37 cellular contexts compared by ENCODE assay signal in genomic region chr1:155352600-155352999, GRCh38. TPM values are rescaled to one million over a fixed set of nuclear protein-coding genes. Genes with fewer than 3 reads are reported as not detected.
"Had no signal": no experiment of that assay in that cellular context is flagged by ENCODE, and none has a peak within 500 bp of the region (broad histone marks: within the 10 kb centered on the region; RNA-seq: fewer than 3 reads in every experiment).

No MANE protein-coding gene starts in this region.

- H3K4me3 ChIP-seq: ascending aorta, cardiac muscle cell, Peyer's patch, SJSA1 had no signal

- H3K9me3 Mint-ChIP-seq: activated B cell treated with CpG ODN at 0.5 μM for 24 hours; activated CD4-positive, alpha-beta memory T cell treated with anti-CD3 and anti-CD28 coated beads for 36 hours; activated naive CD4-positive, alpha-beta T cell treated with anti-CD3 and anti-CD28 coated beads, Interleukin-2, amount 50 U/mL, for 72 hours; activated T-helper 17 cell treated with anti-CD3 and anti-CD28 coated beads, Interleukin-2, amount 50 U/mL, for 72 hours; central memory CD8-positive, alpha-beta T cell; T-cell had no signal

- DNase-seq: activated B cell treated with CpG ODN at 0.5 μM for 24 hours; activated CD4-positive, alpha-beta memory T cell treated with anti-CD3 and anti-CD28 coated beads for 36 hours; activated CD4-positive, alpha-beta T cell treated with anti-CD3 and anti-CD28 coated beads for 4 hours; activated CD4-positive, alpha-beta T cell treated with anti-CD3 and anti-CD28 coated beads, Interleukin-2, amount 50 U/mL, for 1 hour; activated CD4-positive, CD25-positive, alpha-beta regulatory T cell treated with anti-CD3 and anti-CD28 coated beads, Interleukin-2, amount 50 U/mL, for 72 hours; activated effector memory CD4-positive, alpha-beta T cell treated with anti-CD3 and anti-CD28 coated beads, Interleukin-2, amount 50 U/mL, for 16 hours; activated naive CD4-positive, alpha-beta T cell; activated T-cell treated with anti-CD3 and anti-CD28 coated beads, Interleukin-2, amount 50 U/mL, for 48 hours; amygdala; MM.1S; MV-4-11; NCI-H1092; NCI-H1436 treated with DMSO at 0.1 percent for 48 hours; NCI-H1694 treated with DMSO at 0.1 percent for 48 hours; NCI-H2029; NCI-H345; NCI-H526; NCI-H748 treated with DMSO at 0.1 percent for 48 hours; NK-92 treated with Interleukin-12 subunit alpha and Interleukin-12 subunit beta, amount 100 ng/mL, for 24 hours; PC-3; Peyer's patch; RPMI8226; SHP77 treated with DMSO at 0.1 percent for 48 hours; T-cell; T-helper 17 cell had no signal

- H3K27me3 ChIP-seq: ascending aorta, cardiac muscle cell, Peyer's patch, SJSA1 had no signal

- H3K27me3 Mint-ChIP-seq: activated B cell treated with CpG ODN at 0.5 μM for 24 hours; activated CD4-positive, alpha-beta memory T cell treated with anti-CD3 and anti-CD28 coated beads for 36 hours; activated T-helper 17 cell treated with anti-CD3 and anti-CD28 coated beads, Interleukin-2, amount 50 U/mL, for 72 hours; central memory CD8-positive, alpha-beta T cell; T-cell; T-helper 17 cell had no signal

- H3K27ac Mint-ChIP-seq: activated B cell treated with CpG ODN at 0.5 μM for 24 hours; activated CD4-positive, alpha-beta memory T cell treated with anti-CD3 and anti-CD28 coated beads for 36 hours; T-cell had no signal

- H3K4me1 Mint-ChIP-seq: activated B cell treated with CpG ODN at 0.5 μM for 24 hours; activated T-helper 17 cell treated with anti-CD3 and anti-CD28 coated beads, Interleukin-2, amount 50 U/mL, for 72 hours; central memory CD8-positive, alpha-beta T cell; T-cell had no signal

- H3K27ac ChIP-seq: ascending aorta, cardiac muscle cell, KMS-11, Peyer's patch, SJSA1, VCaP had no signal

- H3K4me3 Mint-ChIP-seq: activated B cell treated with CpG ODN at 0.5 μM for 24 hours; activated CD4-positive, alpha-beta memory T cell treated with anti-CD3 and anti-CD28 coated beads for 36 hours; activated T-helper 17 cell treated with anti-CD3 and anti-CD28 coated beads, Interleukin-2, amount 50 U/mL, for 72 hours; central memory CD8-positive, alpha-beta T cell; T-cell; T-helper 17 cell had no signal

- H3K9me3 ChIP-seq: ascending aorta, Peyer's patch, SJSA1 had no signal

- ATAC-seq: activated naive CD4-positive, alpha-beta T cell treated with anti-CD3 and anti-CD28 coated beads, Interleukin-2, amount 50 U/mL, for 72 hours; activated T-helper 17 cell treated with anti-CD3 and anti-CD28 coated beads, Interleukin-2, amount 50 U/mL, for 72 hours; HepG2; PC-3; SK-N-SH treated with all-trans-retinoic acid at 6 μM for 48 hours; T-cell; T-helper 17 cell had no signal

- H3K4me1 ChIP-seq: ascending aorta, Peyer's patch, SJSA1 had no signal

RNA-seq across cellular contexts. Expression of gene PKLR, which starts 51.4 kb away (rescaled TPM):
- total RNA-seq: activated CD4-positive, alpha-beta memory T cell treated with anti-CD3 and anti-CD28 coated beads for 36 hours; activated T-helper 17 cell treated with anti-CD3 and anti-CD28 coated beads, Interleukin-2, amount 50 U/mL, for 72 hours; ascending aorta; LHCN-M2; NCI-H460; PC-3; SJSA1; T-helper 17 cell had no signal
